8 cellular contexts compared by ENCODE assay signal in the genomic region with DNA sequence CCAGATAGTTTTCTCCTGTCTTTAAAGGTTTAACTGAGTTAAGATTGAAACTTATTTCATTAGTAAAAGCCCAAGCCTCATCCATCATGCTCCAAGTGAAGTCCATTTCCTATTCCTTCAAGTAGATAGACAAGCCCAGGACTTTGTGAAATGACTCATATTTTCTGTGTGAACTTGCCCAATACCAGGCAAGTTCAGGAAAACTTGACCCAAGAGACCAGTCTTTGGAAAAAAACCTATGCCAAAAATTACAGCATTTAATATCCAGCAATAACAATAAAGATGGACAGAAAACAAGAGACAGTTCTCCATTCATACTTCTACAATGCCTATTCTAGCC. TPM values are rescaled to one million over a fixed set of nuclear protein-coding genes. Genes with fewer than 3 reads are reported as not detected.
DNase-seq lines count a peak whose midpoint lies in the region; ATAC-seq and TF ChIP-seq lines count a peak whose summit lies in the region.

No MANE protein-coding gene starts in this region.

- H3K9me2 ChIP-seq in PC-3 (replicated peaks; ENCODE audit: low read length) = no peaks in the 10 kb centered on the region

- H4K20me1 ChIP-seq in PC-3 (ENCODE audit: low read length) = no peaks in the 10 kb centered on the region

- intact Hi-C loops in CD8-positive, alpha-beta T cell (cut with DNase I, micrococcal nuclease) = loop anchor here (1.0 to 5.0 kb wide), 9 partner anchors 25 to 1152 kb away; a partner anchor contains a TSS
- intact Hi-C loops in PC-3 (cut with micrococcal nuclease) = no loop called here

- H3K36me3 ChIP-seq in CD8-positive, alpha-beta T cell (ENCODE audit: insufficient read depth, low read length) = no peaks in the 10 kb centered on the region
- H3K36me3 ChIP-seq in PC-3 (ENCODE audit: low read depth, low read length) (no peaks in the 10 kb centered on the region), neuron (ENCODE audit: insufficient read depth, low read length) (no peaks in the 10 kb centered on the region)

- H3K27me3 ChIP-seq in CD8-positive, alpha-beta T cell (ENCODE audit: insufficient read depth, low read length) = no peaks in the 10 kb centered on the region
- no peaks in the 10 kb centered on the region for H3K27me3 ChIP-seq in PC-3 (ENCODE audit: low read length)
- H3K27me3 ChIP-seq in neuron (ENCODE audit: insufficient read depth, low read length) = peaks cover 45% of the 10 kb centered on the region

- H2AFZ ChIP-seq in PC-3 (ENCODE audit: low read length) (peak overlapping the region; percentile 96), neuron (ENCODE audit: low read depth, low read length) (no peak overlapping the region)

- no peaks in the 10 kb centered on the region for H3K9me3 Mint-ChIP-seq in CD8-positive, alpha-beta T cell

- H3K79me2 ChIP-seq in PC-3 (ENCODE audit: low read length) = no peaks in the 10 kb centered on the region

- no peaks in the 10 kb centered on the region for H3K9me3 ChIP-seq in CD8-positive, alpha-beta T cell (ENCODE audit: low read length)
- H3K9me3 ChIP-seq in PC-3 (ENCODE audit: low read length) (no peaks in the 10 kb centered on the region), neuron (ENCODE audit: low read length) (no peaks in the 10 kb centered on the region)

- H3K4me2 ChIP-seq in PC-3 (ENCODE audit: low read length) = peak overlapping the region; percentile 99

- no TSS peak for BruUV-seq in PC-3 (replicated peaks; lab: Mats Ljungman, UMichigan)

- no peaks in the 10 kb centered on the region for H3K27me3 Mint-ChIP-seq in CD8-positive, alpha-beta T cell (ENCODE audit: low read depth)

- H3K4me3 ChIP-seq in CD8-positive, alpha-beta T cell (ENCODE audit: low read depth, low read length) = peak overlapping the region; percentile 81
- peak overlapping the region; percentile 92 for H3K4me3 ChIP-seq in PC-3 (ENCODE audit: low read length)
- peak overlapping the region; percentile 55 for H3K4me3 ChIP-seq in neuron (ENCODE audit: low read length)

- H3K27ac ChIP-seq in CD8-positive, alpha-beta T cell (ENCODE audit: low read depth, low read length) = peak overlapping the region; percentile 86
- H3K27ac ChIP-seq in PC-3 (ENCODE audit: low read length) (no peak overlapping the region), epithelial cell of prostate (peak overlapping the region; percentile 47)

- TF ChIP-seq CTCF in CD8-positive, alpha-beta T cell (IDR thresholded peaks at IDR 0.05) = no peak
- TF ChIP-seq CTCF in PC-3 (conservative IDR thresholded peaks at IDR 0.05; ENCODE audit: low read depth, low read length) = no peak

- H3K36me3 Mint-ChIP-seq in CD8-positive, alpha-beta T cell = peaks cover 26% of the 10 kb centered on the region

- ATAC-seq in CD8-positive, alpha-beta T cell = no peak
- ATAC-seq in PC-3 (peak; percentile 15), GM21737 (IDR thresholded peaks at IDR 0.05; ENCODE audit: unreplicated experiment) (no peak), HG02884 (IDR thresholded peaks at IDR 0.05; ENCODE audit: unreplicated experiment) (no peak)

- POLR2A ChIA-PET in CD8-positive, alpha-beta T cell (lab: Charles Lee) = interaction anchor here (0.9 to 5.6 kb wide), 13 partner anchors 9 to 656 kb away, joined by 3 to 70 read pairs (median 3); a partner anchor contains a TSS
- POLR2A ChIA-PET in PC-3 (lab: Charles Lee; ENCODE audit: unreplicated experiment) = no interaction called here

- H3K9ac ChIP-seq in PC-3 (ENCODE audit: low read length) = no peak overlapping the region

- no peak for DNase-seq in CD8-positive, alpha-beta T cell
- DNase-seq in PC-3 = peak; percentile 39
- DNase-seq in epithelial cell of prostate (ENCODE audit: low read depth, low spot score) = no peak
- no peak for DNase-seq in SW 1271 (lab: John Stamatoyannopoulos, UW)
- no peak for DNase-seq in epidermal melanocyte (ENCODE audit: insufficient read length, low spot score)

- H3K4me3 Mint-ChIP-seq in CD8-positive, alpha-beta T cell = peak overlapping the region; percentile 92

- no peaks in the 10 kb centered on the region for H3F3A ChIP-seq in PC-3 (ENCODE audit: low read length, unreplicated experiment)

- peaks cover 33% of the 10 kb centered on the region for H3K4me1 ChIP-seq in CD8-positive, alpha-beta T cell (ENCODE audit: insufficient read depth, low read length)
- peaks cover 9% of the 10 kb centered on the region for H3K4me1 ChIP-seq in PC-3 (ENCODE audit: insufficient read depth, low read length)
- peaks cover 8% of the 10 kb centered on the region for H3K4me1 ChIP-seq in neuron (ENCODE audit: insufficient read depth, low read length)

- CTCF ChIA-PET in CD8-positive, alpha-beta T cell (lab: Charles Lee) = interaction anchor here (1.0 to 3.9 kb wide), 6 partner anchors 16 to 202 kb away, joined by 3 to 29 read pairs (median 4); no protein-coding TSS in a partner anchor
- CTCF ChIA-PET in PC-3 (lab: Charles Lee) = no interaction called here

- H3K27ac Mint-ChIP-seq in CD8-positive, alpha-beta T cell = peak overlapping the region; percentile 97

- H3K4me1 Mint-ChIP-seq in CD8-positive, alpha-beta T cell (ENCODE audit: low read depth) = peaks cover 50% of the 10 kb centered on the region

RNA-seq across cellular contexts. Expression of a gene that starts 0.4 kb away (rescaled TPM):
- total RNA-seq in CD8-positive, alpha-beta T cell = 10 to 100 TPM; 14.0 to 15.9 TPM
- 7.4 and 7.9 TPM in 2 replicates for total RNA-seq in PC-3 (2014; rRNA removed)

RNA-seq across cellular contexts. Expression of a gene that starts 25.7 kb away (rescaled TPM):
- 10 to 100 TPM; 70.5 to 95.3 TPM for total RNA-seq in CD8-positive, alpha-beta T cell
- total RNA-seq in PC-3 (2014; rRNA removed) = 101 and 122 TPM in 2 replicates

RNA-seq across cellular contexts. Expression of a gene that starts 37.3 kb away (rescaled TPM):
- total RNA-seq in CD8-positive, alpha-beta T cell = 10 to 100 TPM; 36.8 to 41.7 TPM
- 17.2 and 22.8 TPM in 2 replicates for total RNA-seq in PC-3 (2014; rRNA removed)
